In genomic region chr2:196925445-196925767, GRCh38 we compare ENCODE assay signal across 8 cellular contexts. TPM values are rescaled to one million over a fixed set of nuclear protein-coding genes. Genes with fewer than 3 reads are reported as not detected.
DNase-seq lines count a peak whose midpoint lies in the region; ATAC-seq and TF ChIP-seq lines count a peak whose summit lies in the region.

No MANE protein-coding gene starts in this region.

- peaks cover 16% of the 10 kb centered on the region for H3K36me3 Mint-ChIP-seq in effector memory CD8-positive, alpha-beta T cell (ENCODE audit: insufficient read depth)
- peaks cover 3% of the 10 kb centered on the region for H3K36me3 Mint-ChIP-seq in neural crest cell (ENCODE audit: low read depth)

- ATAC-seq in effector memory CD8-positive, alpha-beta T cell (replicated peaks), result no peak
- ATAC-seq in sciatic nerve, result no peak
- ATAC-seq in HG03432 (IDR thresholded peaks at IDR 0.05; ENCODE audit: unreplicated experiment), result no peak
- no peak for ATAC-seq in GM18505 (IDR thresholded peaks at IDR 0.05; ENCODE audit: unreplicated experiment)

- peak overlapping the region; percentile 90 to 95 for H3K4me3 Mint-ChIP-seq in effector memory CD8-positive, alpha-beta T cell
- peak overlapping the region; percentile 100 for H3K4me3 Mint-ChIP-seq in neural crest cell

- peak overlapping the region; percentile 88 to 92 for H3K27ac Mint-ChIP-seq in effector memory CD8-positive, alpha-beta T cell
- H3K27ac Mint-ChIP-seq in neural crest cell (ENCODE audit: unreplicated experiment), result peak overlapping the region; percentile 99

- peak; percentile 19 for DNase-seq in GM03348 (ENCODE audit: low spot score)
- DNase-seq in NCI-H2171 treated with DMSO at 0.1 percent for 48 hours (lab: John Stamatoyannopoulos, UW), result peak; percentile 92
- DNase-seq in effector memory CD8-positive, alpha-beta T cell, result no peak
- DNase-seq in neural crest cell (ENCODE audit: low read depth, low spot score), result no peak
- DNase-seq in sciatic nerve (ENCODE audit: low spot score), result no peak
- DNase-seq in amniotic stem cell (lab: John Stamatoyannopoulos, UW), result no peak

- intact Hi-C loops in sciatic nerve (cut with DNase I), result loop anchor here (10.0 kb wide), 1 partner anchor 259 kb away; no protein-coding TSS in a partner anchor

- TF ChIP-seq POLR2A in GM18505 (IDR thresholded peaks at IDR 0.05; ENCODE audit: borderline replicate concordance, extremely low read depth, insufficient read depth, insufficient read length), result no peak

- H3K4me1 Mint-ChIP-seq in effector memory CD8-positive, alpha-beta T cell (ENCODE audit: low read depth in 2 of 2), result peaks cover 15 to 26% of the 10 kb centered on the region in 2 donors
- peaks cover 55% of the 10 kb centered on the region for H3K4me1 Mint-ChIP-seq in neural crest cell

- no peaks in the 10 kb centered on the region for H3K27me3 Mint-ChIP-seq in effector memory CD8-positive, alpha-beta T cell
- H3K27me3 Mint-ChIP-seq in neural crest cell (ENCODE audit: low read depth), result peaks cover 3% of the 10 kb centered on the region

- H3K9me3 Mint-ChIP-seq in effector memory CD8-positive, alpha-beta T cell, result no peaks in the 10 kb centered on the region
- H3K9me3 Mint-ChIP-seq in neural crest cell, result no peaks in the 10 kb centered on the region

- no peak for TF ChIP-seq CTCF in neural crest cell (conservative IDR thresholded peaks at IDR 0.05)

RNA-seq across cellular contexts. Expression of gene PGAP1, which starts 1.1 kb away (rescaled TPM):
- total RNA-seq in neural crest cell (45.1 and 48.2 TPM in 2 replicates), sciatic nerve (24.7 TPM)

Comparison
In these comparisons a context has a peak if more than half of its experiments do, and no peak if none do; other contexts are left out.
1. DNase-seq: peak in GM03348 (single experiment) and NCI-H2171 treated with DMSO at 0.1 percent for 48 hours (single experiment); none in effector memory CD8-positive, alpha-beta T cell (0 of 3), neural crest cell (single experiment), sciatic nerve (single experiment) and amniotic stem cell (single experiment).